ENCODE assay signal across 11 cellular contexts in genomic region chr7:13988011-13988410, GRCh38. TPM values are rescaled to one million over a fixed set of nuclear protein-coding genes. Genes with fewer than 3 reads are reported as not detected.
DNase-seq lines count a peak whose midpoint lies in the region; ATAC-seq, FAIRE-seq and TF ChIP-seq lines count a peak whose summit lies in the region.
"Had no signal": no experiment of that assay in that cellular context is flagged by ENCODE, and none has a peak within 500 bp of the region (broad histone marks: within the 10 kb centered on the region; RNA-seq: fewer than 3 reads in every experiment).

No MANE protein-coding gene starts in this region.

- intact Hi-C loops in PC-3 (cut with micrococcal nuclease): loop anchor here (2.0 to 10.0 kb wide), 6 partner anchors 209 to 705 kb away; no protein-coding TSS in a partner anchor

- H3K9me3 ChIP-seq in PC-3 (ENCODE audit: low read length): no peaks in the 10 kb centered on the region
- H3K9me3 ChIP-seq in neural progenitor cell (ENCODE audit: low read depth): no peaks in the 10 kb centered on the region

- POLR2A ChIA-PET in PC-3 (lab: Charles Lee; ENCODE audit: unreplicated experiment): interaction anchor here (0.7 kb wide), 1 partner anchor 67 kb away, joined by 6 read pairs; no protein-coding TSS in a partner anchor

- H3K4me1 ChIP-seq in PC-3 (ENCODE audit: insufficient read depth, low read length): peaks cover 35% of the 10 kb centered on the region
- peaks cover 50% of the 10 kb centered on the region for H3K4me1 ChIP-seq in neural progenitor cell

- H3K36me3 Mint-ChIP-seq in neural progenitor cell: no peaks in the 10 kb centered on the region

- peaks cover 31% of the 10 kb centered on the region for H3K4me1 Mint-ChIP-seq in neural progenitor cell

- no TSS peak for BruUV-seq in PC-3 (replicated peaks; lab: Mats Ljungman, UMichigan)

- TF ChIP-seq CTCF in PC-3 (conservative IDR thresholded peaks at IDR 0.05; ENCODE audit: low read depth, low read length) (no peak), epithelial cell of proximal tubule (conservative IDR thresholded peaks at IDR 0.05; ENCODE audit: low read depth, low read length) (no peak), neural progenitor cell (IDR thresholded peaks at IDR 0.05) (no peak)

- no peak for FAIRE-seq in GM19239 (lab: Jason Lieb, UNC)

- H3K27ac ChIP-seq in PC-3 (ENCODE audit: low read length) (peak overlapping the region; percentile 2; the same call in 1 of the 2 replicates), neural progenitor cell (no peak overlapping the region)

- DNase-seq in ELR (ENCODE audit: low read depth): peak; percentile 42
- DNase-seq in PC-3: peak; percentile 9
- DNase-seq in epithelial cell of proximal tubule (ENCODE audit: low read depth): no peak
- peak; percentile 38 for DNase-seq in neural progenitor cell (ENCODE audit: low spot score)
- DNase-seq in KG1 (lab: John Stamatoyannopoulos, UW): no peak
- DNase-seq in GM19239 (ENCODE audit: insufficient read length, low spot score): no peak
- DNase-seq: activated CD8-positive, alpha-beta memory T cell treated with anti-CD3 and anti-CD28 coated beads, Interleukin-2, amount 50 U/mL, for 48 hours had no signal

- no peaks in the 10 kb centered on the region for H3K9me2 ChIP-seq in PC-3 (replicated peaks; ENCODE audit: low read length)

- H3K27me3 ChIP-seq in PC-3 (ENCODE audit: low read length): no peaks in the 10 kb centered on the region
- no peaks in the 10 kb centered on the region for H3K27me3 ChIP-seq in neural progenitor cell

- ATAC-seq in PC-3 (no peak), GM21786 (IDR thresholded peaks at IDR 0.05; ENCODE audit: unreplicated experiment) (no peak), GM21447 (IDR thresholded peaks at IDR 0.05; ENCODE audit: unreplicated experiment) (no peak)
- ATAC-seq: Panc1 had no signal

- H3K4me2 ChIP-seq in PC-3 (ENCODE audit: low read length) (peak overlapping the region; percentile 94), neural progenitor cell (peak overlapping the region; percentile 97)

- no peak overlapping the region for H3K27ac Mint-ChIP-seq in neural progenitor cell
- H3K27ac Mint-ChIP-seq: nephron had no signal

- no peak overlapping the region for H3K4me3 Mint-ChIP-seq in neural progenitor cell
- H3K4me3 Mint-ChIP-seq: nephron had no signal

- H3K36me3 ChIP-seq in PC-3 (ENCODE audit: low read depth, low read length): no peaks in the 10 kb centered on the region
- H3K36me3 ChIP-seq in neural progenitor cell: peaks cover 3% of the 10 kb centered on the region

- H3F3A ChIP-seq in PC-3 (ENCODE audit: low read length, unreplicated experiment) (no peaks in the 10 kb centered on the region), neural progenitor cell (ENCODE audit: low read depth) (peaks cover 46% of the 10 kb centered on the region)

- H2AFZ ChIP-seq in PC-3 (ENCODE audit: low read length): peak overlapping the region; percentile 93; the same call in 1 of the 2 replicates
- H2AFZ ChIP-seq in neural progenitor cell (replicated peaks): no peak overlapping the region

- peak overlapping the region; percentile 72 for H3K9ac ChIP-seq in PC-3 (ENCODE audit: low read length)
- peak overlapping the region; percentile 60 for H3K9ac ChIP-seq in neural progenitor cell

- H3K27me3 Mint-ChIP-seq in neural progenitor cell (ENCODE audit: insufficient read depth, low read depth): no peaks in the 10 kb centered on the region

- no peaks in the 10 kb centered on the region for H4K20me1 ChIP-seq in PC-3 (ENCODE audit: low read length)
- H4K20me1 ChIP-seq in neural progenitor cell (ENCODE audit: low read depth): no peaks in the 10 kb centered on the region

- CTCF ChIA-PET in PC-3 (lab: Charles Lee): interaction anchor here (0.6 kb wide), 1 partner anchor 415 kb away, joined by 3 read pairs; no protein-coding TSS in a partner anchor

- peak overlapping the region; percentile 77 for H3K4me3 ChIP-seq in PC-3 (ENCODE audit: low read length)
- H3K4me3 ChIP-seq in epithelial cell of proximal tubule (ENCODE audit: low read depth, low read length): peak overlapping the region; percentile 84
- peak overlapping the region; percentile 81 for H3K4me3 ChIP-seq in neural progenitor cell

- H3K9me3 Mint-ChIP-seq in neural progenitor cell: no peaks in the 10 kb centered on the region
- H3K9me3 Mint-ChIP-seq: nephron had no signal

- H3K79me2 ChIP-seq in PC-3 (ENCODE audit: low read length) (peaks cover 4% of the 10 kb centered on the region; the same call in 1 of the 2 replicates), neural progenitor cell (ENCODE audit: low read depth) (peaks cover 54% of the 10 kb centered on the region)

RNA-seq across cellular contexts. Expression of gene ETV1, which starts 1.5 kb away (rescaled TPM):
- total RNA-seq in PC-3 (2014; rRNA removed): 10.4 and 20.6 TPM in 2 replicates
- total RNA-seq in epithelial cell of proximal tubule: 5.1 and 5.8 TPM in 2 replicates
- 35.5 and 36.8 TPM in 2 replicates for total RNA-seq in neural progenitor cell (ENCODE audit: low replicate concordance)

Comparison
In these comparisons a context has a peak if more than half of its experiments do, and no peak if none do; other contexts are left out.
1. DNase-seq: peak in ELR (single experiment), PC-3 (single experiment) and neural progenitor cell (single experiment); none in epithelial cell of proximal tubule (single experiment), KG1 (single experiment) and GM19239 (single experiment).
2. Peak in every context shown above with its lines, with median percentiles within 50 percentile points of each other: H3K4me3 ChIP-seq.